Comparison of ENCODE assay signal across 8 cellular contexts in genomic region chr10:92573091-92573797, GRCh38. TPM values are rescaled to one million over a fixed set of nuclear protein-coding genes. Genes with fewer than 3 reads are reported as not detected.
DNase-seq lines count a peak whose midpoint lies in the region; ATAC-seq and TF ChIP-seq lines count a peak whose summit lies in the region.

No MANE protein-coding gene starts in this region.

- DNase-seq in DMS53 (lab: John Stamatoyannopoulos, UW) (peak; percentile 70), DMS53 treated with DMSO at 0.1 percent for 48 hours (lab: John Stamatoyannopoulos, UW; ENCODE audit: unreplicated experiment) (no peak), T-helper 2 cell (peak in 4 of 5 experiments; percentile 11 to 71 (median 19)), mammary epithelial cell (peak; percentile 46), iris pigment epithelial cell (ENCODE audit: low read depth) (peak; percentile 48), smooth muscle cell (lab: John Stamatoyannopoulos, UW; ENCODE audit: unreplicated experiment) (peak; percentile 22)

- H2AFZ ChIP-seq in mammary epithelial cell (ENCODE audit: low read depth, low read length), result peak overlapping the region; percentile 100
- peak overlapping the region; percentile 91 for H2AFZ ChIP-seq in smooth muscle cell (ENCODE audit: low read depth)

- dilution Hi-C loops in mammary epithelial cell (cut with HindIII; ENCODE audit: low sequenced_read_pairs), result no loop called here

- TSS peak; percentile 40 for BruUV-seq in mammary epithelial cell (replicated peaks; lab: Mats Ljungman, UMichigan)

- 0% methylated on average over 12 of the region's 56 CpGs for WGBS in mammary epithelial cell (ENCODE audit: low coverage, missing lambda C conversion rate)
- under 1% methylated on average over 41 of the region's 56 CpGs for WGBS in smooth muscle cell (ENCODE audit: low lambda C conversion rate)

- CTCF ChIA-PET in mammary epithelial cell (lab: Charles Lee; ENCODE audit: low non-redundant PET), result no interaction called here

- H3F3A ChIP-seq in smooth muscle cell (ENCODE audit: low read depth), result no peaks in the 10 kb centered on the region

- H3K4me2 ChIP-seq in mammary epithelial cell (ENCODE audit: insufficient read depth, low read depth, low read length) (peak overlapping the region; percentile 99), smooth muscle cell (peak overlapping the region; percentile 91)

- intact Hi-C loops in mammary epithelial cell (cut with micrococcal nuclease), result loop anchor here (1.0 to 10.0 kb wide), 5 partner anchors 18 to 488 kb away; partner anchors contain the start of genes CPEB3 and MARCHF5

- H3K9me3 ChIP-seq in mammary epithelial cell (replicated peaks; ENCODE audit: insufficient read depth, low read length), result no peaks in the 10 kb centered on the region
- no peaks in the 10 kb centered on the region for H3K9me3 ChIP-seq in smooth muscle cell (replicated peaks; ENCODE audit: low read depth)

- peaks cover 45% of the 10 kb centered on the region for H3K79me2 ChIP-seq in mammary epithelial cell (ENCODE audit: insufficient read depth, low read length)
- peaks cover 25% of the 10 kb centered on the region for H3K79me2 ChIP-seq in smooth muscle cell (ENCODE audit: low read depth)

- H3K9ac ChIP-seq in mammary epithelial cell (ENCODE audit: insufficient read depth, low read length) (peak overlapping the region; percentile 92), smooth muscle cell (ENCODE audit: low read depth) (peak overlapping the region; percentile 93)

- H3K36me3 ChIP-seq in mammary epithelial cell (ENCODE audit: insufficient read depth, low read length) (no peaks in the 10 kb centered on the region), smooth muscle cell (ENCODE audit: low read depth) (no peaks in the 10 kb centered on the region)

- H3K27ac ChIP-seq in mammary epithelial cell (ENCODE audit: insufficient read depth, low read depth, low read length), result peak overlapping the region; percentile 77
- peak overlapping the region; percentile 93 for H3K27ac ChIP-seq in smooth muscle cell (ENCODE audit: low read depth)

- H4K20me1 ChIP-seq in mammary epithelial cell (ENCODE audit: insufficient read depth, low read length) (no peaks in the 10 kb centered on the region), smooth muscle cell (ENCODE audit: low read depth) (peaks cover 20% of the 10 kb centered on the region)

- TF ChIP-seq CTCF in mammary epithelial cell (conservative IDR thresholded peaks at IDR 0.05 in 1 of 2, IDR thresholded peaks at IDR 0.05 in 1 of 2; ENCODE audit: extremely low read depth in 1 of 2, insufficient read depth in 1 of 2, low read depth in 1 of 2, low read length in 2 of 2) (peak; percentile 23 to 26), smooth muscle cell (IDR thresholded peaks at IDR 0.05; ENCODE audit: borderline replicate concordance, insufficient read depth, poor library complexity, severe bottlenecking) (no peak)

- peak overlapping the region; percentile 78 to 97 (median 92) for H3K4me3 ChIP-seq in mammary epithelial cell (replicated peaks in 1 of 3; ENCODE audit: insufficient read depth in 1 of 3, low read depth in 2 of 3, low read length in 3 of 3)
- peak overlapping the region; percentile 70 for H3K4me3 ChIP-seq in smooth muscle cell

- no peaks in the 10 kb centered on the region for H3K27me3 ChIP-seq in mammary epithelial cell (ENCODE audit: insufficient read depth, low read length)
- no peaks in the 10 kb centered on the region for H3K27me3 ChIP-seq in smooth muscle cell (ENCODE audit: low read depth)

- in situ Hi-C loops in mammary epithelial cell (cut with MboI; ENCODE audit: low sequenced_read_pairs in 2 of 2), result loop anchor here (5.0 to 10.0 kb wide), 2 partner anchors 56 to 58 kb away; no protein-coding TSS in a partner anchor

- H3K4me1 ChIP-seq in mammary epithelial cell (ENCODE audit: insufficient read depth, low read length) (peaks cover 28% of the 10 kb centered on the region), smooth muscle cell (ENCODE audit: low read depth) (peaks cover 20% of the 10 kb centered on the region)

- peak; percentile 12 for ATAC-seq in HG03469 (IDR thresholded peaks at IDR 0.05; ENCODE audit: unreplicated experiment)
- ATAC-seq in HG03045 (IDR thresholded peaks at IDR 0.05; ENCODE audit: unreplicated experiment), result no peak

RNA-seq across cellular contexts. Expression of gene IDE, which starts 0.6 kb away (rescaled TPM):
- total RNA-seq in mammary epithelial cell (10 to 100 TPM; 27.8 to 37.8 TPM), smooth muscle cell (30.6 and 33.4 TPM in 2 replicates)
- polyA plus RNA-seq in mammary epithelial cell (13.1 TPM), smooth muscle cell (10.4 and 12.8 TPM in 2 replicates)
- 78.4 TPM for polyA minus RNA-seq in mammary epithelial cell

RNA-seq across cellular contexts. Expression of gene KIF11, which starts 19.7 kb away (rescaled TPM):
- total RNA-seq in mammary epithelial cell (10 to 100 TPM in 1 of 2 donors, 1 to 10 TPM in 1; 2.7 to 22.4 TPM), smooth muscle cell (9.1 and 14.3 TPM in 2 replicates)
- polyA plus RNA-seq in mammary epithelial cell (9.4 TPM), smooth muscle cell (4.1 and 6.0 TPM in 2 replicates)
- 8.4 TPM for polyA minus RNA-seq in mammary epithelial cell
